21 cellular contexts compared by ENCODE assay signal in the genomic region with DNA sequence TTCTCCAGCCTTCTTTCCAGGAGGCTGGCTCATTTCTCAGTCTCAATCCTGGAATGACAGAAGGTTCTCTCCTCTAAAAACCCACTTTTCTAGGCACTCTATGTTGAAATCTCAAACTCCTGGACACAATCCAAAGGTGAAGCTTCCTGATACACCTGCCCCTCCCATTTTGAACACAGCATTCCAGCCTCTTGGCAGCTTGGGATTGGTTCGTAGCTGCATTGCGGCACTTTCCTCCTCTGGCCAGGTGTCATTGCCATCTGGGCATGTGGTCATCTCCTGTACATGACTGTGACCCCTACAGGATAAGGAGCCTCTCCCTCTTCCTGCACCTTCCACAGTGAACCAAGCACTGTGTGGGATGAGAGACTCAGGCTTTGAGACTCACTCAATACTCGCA.
"Had no signal": no experiment of that assay in that cellular context is flagged by ENCODE, and none has a peak within 500 bp of the region (broad histone marks: within the 10 kb centered on the region; RNA-seq: fewer than 3 reads in every experiment).

No MANE protein-coding gene starts in this region.

- ATAC-seq: gastrocnemius medialis; heart right ventricle; lower lobe of right lung; naive thymus-derived CD4-positive, alpha-beta T cell; psoas muscle; stimulated activated memory B cell treated with anti-CD40 and anti-IgM and Interleukin-4, amounts not matched to agents 10 μg/mL and 1 μg/mL and 100 μg/mL, for 72 hours had no signal

- H3K4me1 ChIP-seq: gastrocnemius medialis, heart right ventricle, lower lobe of right lung, psoas muscle, transverse colon, vagina had no signal

- H3K27ac ChIP-seq: epithelial cell of prostate, esophagus muscularis mucosa, gastrocnemius medialis, heart right ventricle, left ventricle myocardium inferior, lower lobe of right lung, psoas muscle, thoracic aorta, transverse colon, vagina had no signal

- H3K27ac Mint-ChIP-seq: naive thymus-derived CD4-positive, alpha-beta T cell; nephron progenitor cell; stimulated activated memory B cell treated with anti-CD40 and anti-IgM and Interleukin-4, amounts not matched to agents 10 μg/mL and 1 μg/mL and 100 μg/mL, for 72 hours; stimulated activated naive CD8-positive, alpha-beta T cell treated with anti-CD3 and anti-CD28 coated beads, Interleukin-15, Interleukin-2, amounts not matched to agents 100 ng/mL and 50 ng/mL, for 24 hours had no signal

- H3K27me3 ChIP-seq: vagina had no signal

- H3K9me3 ChIP-seq: esophagus muscularis mucosa, gastrocnemius medialis, heart right ventricle, left ventricle myocardium inferior, lower lobe of right lung, psoas muscle, thoracic aorta, transverse colon, vagina had no signal

- H3K9me3 Mint-ChIP-seq: nephron progenitor cell; stimulated activated memory B cell treated with anti-CD40 and anti-IgM and Interleukin-4, amounts not matched to agents 10 μg/mL and 1 μg/mL and 100 μg/mL, for 72 hours; stimulated activated naive CD8-positive, alpha-beta T cell treated with anti-CD3 and anti-CD28 coated beads, Interleukin-15, Interleukin-2, amounts not matched to agents 100 ng/mL and 50 ng/mL, for 24 hours had no signal

- H3K36me3 ChIP-seq: esophagus muscularis mucosa, gastrocnemius medialis, heart right ventricle, left ventricle myocardium inferior, lower lobe of right lung, thoracic aorta, transverse colon, vagina had no signal

- H3K4me3 Mint-ChIP-seq: naive thymus-derived CD4-positive, alpha-beta T cell; nephron progenitor cell; stimulated activated memory B cell treated with anti-CD40 and anti-IgM and Interleukin-4, amounts not matched to agents 10 μg/mL and 1 μg/mL and 100 μg/mL, for 72 hours; stimulated activated naive CD8-positive, alpha-beta T cell treated with anti-CD3 and anti-CD28 coated beads, Interleukin-15, Interleukin-2, amounts not matched to agents 100 ng/mL and 50 ng/mL, for 24 hours had no signal

- DNase-seq: central memory CD4-positive, alpha-beta T cell; cortex of kidney; effector memory CD4-positive, alpha-beta T cell; gastrocnemius medialis; heart right ventricle; hypothalamus; left ventricle myocardium inferior; lower lobe of right lung; mesenchymal stem cell; naive thymus-derived CD4-positive, alpha-beta T cell; nephron progenitor cell; psoas muscle; stimulated activated CD4-positive, alpha-beta T cell treated with anti-CD3 and anti-CD28 coated beads, Interleukin-2, amount 100 ng/mL, for 48 hours; transverse colon had no signal

- H3K36me3 Mint-ChIP-seq: naive thymus-derived CD4-positive, alpha-beta T cell; stimulated activated memory B cell treated with anti-CD40 and anti-IgM and Interleukin-4, amounts not matched to agents 10 μg/mL and 1 μg/mL and 100 μg/mL, for 72 hours had no signal

- H3K4me3 ChIP-seq: esophagus muscularis mucosa, gastrocnemius medialis, heart right ventricle, left ventricle myocardium inferior, lower lobe of right lung, psoas muscle, smooth muscle cell, thoracic aorta, transverse colon, vagina had no signal
